In the genomic region with DNA sequence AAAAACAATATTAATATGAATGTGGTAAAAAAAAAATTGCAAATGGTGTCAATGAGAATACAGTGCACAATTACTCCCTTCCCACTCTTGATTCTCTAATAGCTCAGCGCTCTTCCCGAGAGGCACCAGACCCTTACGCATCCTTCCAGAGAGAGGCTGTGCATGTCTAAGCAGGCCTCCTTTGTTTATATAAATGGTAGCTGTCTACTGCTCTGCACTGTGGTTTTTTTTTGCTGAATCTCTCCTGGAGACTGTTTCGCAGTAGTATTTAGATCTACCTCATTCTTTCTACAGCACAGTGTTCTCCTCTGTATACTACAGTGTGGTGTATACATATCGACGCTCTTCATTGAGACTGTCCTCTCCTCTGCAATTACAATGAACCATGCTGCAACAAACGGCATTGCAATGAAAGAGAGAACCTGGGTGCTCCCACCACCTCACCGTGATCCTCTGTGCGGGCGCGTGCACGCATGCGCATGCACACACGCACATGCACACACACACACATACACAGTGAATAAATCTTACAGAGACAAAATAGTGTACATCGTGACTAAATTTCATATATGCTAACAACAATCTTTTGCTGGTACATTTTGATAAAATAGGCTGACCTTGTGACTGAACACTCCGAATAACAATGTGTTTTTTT, we compare ENCODE assay signal across 20 cellular contexts. TPM values are rescaled to one million over a fixed set of nuclear protein-coding genes. Genes with fewer than 3 reads are reported as not detected.
DNase-seq lines count a peak whose midpoint lies in the region; ATAC-seq and TF ChIP-seq lines count a peak whose summit lies in the region.
"Had no signal": no experiment of that assay in that cellular context is flagged by ENCODE, and none has a peak within 500 bp of the region (broad histone marks: within the 10 kb centered on the region; RNA-seq: fewer than 3 reads in every experiment).

No MANE protein-coding gene starts in this region.

- no peak overlapping the region for H3K9ac ChIP-seq in MM.1S (ENCODE audit: low read length)
- H3K9ac ChIP-seq: KMS-11 had no signal

- H3K4me1 Mint-ChIP-seq in progenitor cell of endocrine pancreas (ENCODE audit: low read depth): peaks cover 3% of the 10 kb centered on the region
- H3K4me1 Mint-ChIP-seq: stimulated activated naive B cell treated with anti-CD40 and anti-IgM and Interleukin-4, amounts not matched to agents 10 μg/mL and 1 μg/mL and 100 μg/mL, for 72 hours had no signal

- no TSS peak for BruUV-seq in Panc1 (replicated peaks; lab: Mats Ljungman, UMichigan)

- H3K4me3 ChIP-seq in MM.1S (ENCODE audit: low read length) (no peak overlapping the region), Panc1 (ENCODE audit: low read depth in 2 of 2, low read length in 2 of 2) (no peak overlapping the region), osteoblast (ENCODE audit: insufficient read depth, low read length) (no peak overlapping the region)
- H3K4me3 ChIP-seq: gastrocnemius medialis, tibial artery had no signal

- H3K9me2 ChIP-seq in MM.1S (replicated peaks; ENCODE audit: insufficient read depth, low read length): no peaks in the 10 kb centered on the region

- H3K79me2 ChIP-seq in MM.1S (ENCODE audit: low read length): peaks cover 85% of the 10 kb centered on the region
- H3K79me2 ChIP-seq in osteoblast (ENCODE audit: insufficient read depth, low read length): peaks cover 94% of the 10 kb centered on the region

- DNase-seq in MM.1S: no peak
- DNase-seq in Panc1 (ENCODE audit: low read depth, low spot score): no peak
- peak; percentile 50 for DNase-seq in globus pallidus (ENCODE audit: low spot score)
- no peak for DNase-seq in progenitor cell of endocrine pancreas (ENCODE audit: low spot score, unreplicated experiment)
- no peak for DNase-seq in osteoblast (ENCODE audit: insufficient read length, low spot score, missing footprints)
- DNase-seq: activated CD8-positive, alpha-beta T cell treated with anti-CD3 and anti-CD28 coated beads, Interleukin-2, amount 10 ng/mL, durations not matched to agents 7 days and 5 days; COR-L47; dermis blood vessel endothelial cell; gastrocnemius medialis; left colon; NCI-H1048; right cardiac atrium; stimulated activated naive B cell treated with anti-CD40 and anti-IgM and Interleukin-4, amounts not matched to agents 10 μg/mL and 1 μg/mL and 100 μg/mL, for 72 hours; T-helper 9 cell; tibial artery had no signal

- H3K36me3 ChIP-seq in MM.1S (replicated peaks; ENCODE audit: insufficient read depth, low read length): no peaks in the 10 kb centered on the region
- no peaks in the 10 kb centered on the region for H3K36me3 ChIP-seq in Panc1 (ENCODE audit: control insufficient read depth, insufficient read depth, low read length)
- H3K36me3 ChIP-seq in osteoblast (ENCODE audit: insufficient read depth, low read length): peaks cover 13% of the 10 kb centered on the region

- TF ChIP-seq CTCF in MM.1S (IDR thresholded peaks at IDR 0.05; ENCODE audit: low read length) (no peak), Panc1 (IDR thresholded peaks at IDR 0.05) (no peak), progenitor cell of endocrine pancreas (IDR thresholded peaks at IDR 0.05; ENCODE audit: unreplicated experiment) (no peak), osteoblast (IDR thresholded peaks at IDR 0.05; ENCODE audit: extremely low read depth, low read depth, low read length) (no peak)

- H3K27ac ChIP-seq in MM.1S (ENCODE audit: low read length) (peak overlapping the region; percentile 88; the same call in 1 of the 2 replicates), Panc1 (ENCODE audit: low read length) (no peak overlapping the region), osteoblast (ENCODE audit: low read depth, low read length) (no peak overlapping the region)
- H3K27ac ChIP-seq: epithelial cell of prostate, gastrocnemius medialis, KMS-11, tibial artery had no signal

- H3K27ac Mint-ChIP-seq in progenitor cell of endocrine pancreas: peak overlapping the region; percentile 2
- H3K27ac Mint-ChIP-seq: activated CD8-positive, alpha-beta T cell treated with anti-CD3 and anti-CD28 coated beads, Interleukin-2, amount 10 ng/mL, durations not matched to agents 7 days and 5 days; activated naive CD8-positive, alpha-beta T cell; stimulated activated naive B cell treated with anti-CD40 and anti-IgM and Interleukin-4, amounts not matched to agents 10 μg/mL and 1 μg/mL and 100 μg/mL, for 72 hours had no signal

- CTCF ChIA-PET in Panc1 (lab: Charles Lee): no interaction called here

- ATAC-seq in Panc1 (peak; percentile 55; the same call in 1 of the 2 replicates), HG03469 (IDR thresholded peaks at IDR 0.05; ENCODE audit: unreplicated experiment) (no peak), HG02610 (IDR thresholded peaks at IDR 0.05; ENCODE audit: unreplicated experiment) (no peak)
- ATAC-seq: activated CD8-positive, alpha-beta T cell treated with anti-CD3 and anti-CD28 coated beads, Interleukin-2, amount 10 ng/mL, durations not matched to agents 7 days and 5 days; gastrocnemius medialis; left colon; right cardiac atrium; stimulated activated naive B cell treated with anti-CD40 and anti-IgM and Interleukin-4, amounts not matched to agents 10 μg/mL and 1 μg/mL and 100 μg/mL, for 72 hours had no signal

- H4K20me1 ChIP-seq in MM.1S (ENCODE audit: insufficient read depth, low read length) (no peaks in the 10 kb centered on the region), osteoblast (ENCODE audit: insufficient read depth, low read length) (peaks cover 15% of the 10 kb centered on the region)

- no peaks in the 10 kb centered on the region for H3K27me3 Mint-ChIP-seq in progenitor cell of endocrine pancreas
- H3K27me3 Mint-ChIP-seq: activated naive CD8-positive, alpha-beta T cell; stimulated activated naive B cell treated with anti-CD40 and anti-IgM and Interleukin-4, amounts not matched to agents 10 μg/mL and 1 μg/mL and 100 μg/mL, for 72 hours had no signal

- H3K36me3 Mint-ChIP-seq in progenitor cell of endocrine pancreas (ENCODE audit: insufficient read depth): peaks cover 6% of the 10 kb centered on the region
- H3K36me3 Mint-ChIP-seq: activated naive CD8-positive, alpha-beta T cell; stimulated activated naive B cell treated with anti-CD40 and anti-IgM and Interleukin-4, amounts not matched to agents 10 μg/mL and 1 μg/mL and 100 μg/mL, for 72 hours had no signal

- H3K4me1 ChIP-seq in MM.1S (ENCODE audit: low read length) (peaks cover 38% of the 10 kb centered on the region), Panc1 (ENCODE audit: control insufficient read depth, insufficient read depth, low read length) (no peaks in the 10 kb centered on the region), osteoblast (ENCODE audit: insufficient read depth, low read length) (no peaks in the 10 kb centered on the region)
- H3K4me1 ChIP-seq: gastrocnemius medialis had no signal

- H3K4me2 ChIP-seq in MM.1S (ENCODE audit: low read depth, low read length): no peak overlapping the region
- no peak overlapping the region for H3K4me2 ChIP-seq in osteoblast (ENCODE audit: insufficient read depth, low read length)
- H3K4me2 ChIP-seq: KMS-11 had no signal

- no peak overlapping the region for H3K4me3 Mint-ChIP-seq in progenitor cell of endocrine pancreas (ENCODE audit: low read depth)
- H3K4me3 Mint-ChIP-seq: activated CD8-positive, alpha-beta T cell treated with anti-CD3 and anti-CD28 coated beads, Interleukin-2, amount 10 ng/mL, durations not matched to agents 7 days and 5 days; activated naive CD8-positive, alpha-beta T cell; stimulated activated naive B cell treated with anti-CD40 and anti-IgM and Interleukin-4, amounts not matched to agents 10 μg/mL and 1 μg/mL and 100 μg/mL, for 72 hours had no signal

- H2AFZ ChIP-seq in MM.1S (ENCODE audit: low read length): no peak overlapping the region
- no peak overlapping the region for H2AFZ ChIP-seq in osteoblast (ENCODE audit: low read length)

- intact Hi-C loops in Panc1 (cut with micrococcal nuclease; ENCODE audit: unreplicated experiment): no loop called here

- POLR2A ChIA-PET in Panc1 (lab: Charles Lee): no interaction called here

- no peaks in the 10 kb centered on the region for H3K27me3 ChIP-seq in MM.1S (replicated peaks; ENCODE audit: insufficient read depth, low read length)
- H3K27me3 ChIP-seq in Panc1 (ENCODE audit: control insufficient read depth, insufficient read depth, low read length): no peaks in the 10 kb centered on the region
- no peaks in the 10 kb centered on the region for H3K27me3 ChIP-seq in osteoblast (ENCODE audit: insufficient read depth, low read length)
- H3K27me3 ChIP-seq: gastrocnemius medialis, tibial artery had no signal

- H3F3A ChIP-seq in MM.1S (ENCODE audit: insufficient read depth, low read length): peaks cover 14% of the 10 kb centered on the region

- in situ Hi-C loops in Panc1 (cut with HindIII; ENCODE audit: low pct_unique_long_range_greater_than_20kb, low sequenced_read_pairs): no loop called here

- no peaks in the 10 kb centered on the region for H3K9me3 Mint-ChIP-seq in progenitor cell of endocrine pancreas (ENCODE audit: low read depth)
- H3K9me3 Mint-ChIP-seq: stimulated activated naive B cell treated with anti-CD40 and anti-IgM and Interleukin-4, amounts not matched to agents 10 μg/mL and 1 μg/mL and 100 μg/mL, for 72 hours had no signal

- H3K9me3 ChIP-seq in MM.1S (replicated peaks; ENCODE audit: insufficient read depth, low read length): no peaks in the 10 kb centered on the region
- no peaks in the 10 kb centered on the region for H3K9me3 ChIP-seq in Panc1 (ENCODE audit: control insufficient read depth, insufficient read depth, low read depth, low read length)
- H3K9me3 ChIP-seq in osteoblast (ENCODE audit: low read depth, low read length): no peaks in the 10 kb centered on the region
- H3K9me3 ChIP-seq: gastrocnemius medialis, tibial artery had no signal

RNA-seq across cellular contexts. Expression of gene SEPTIN10, which starts 19.4 kb away (rescaled TPM):
- total RNA-seq in Panc1 (2021; ENCODE audit: unreplicated experiment) (100.0 TPM), progenitor cell of endocrine pancreas (67.5 and 68.8 TPM in 2 replicates), osteoblast (101 and 107 TPM in 2 replicates)
- polyA plus RNA-seq in Panc1 (2012; ENCODE audit: insufficient read length): 66.2 TPM

RNA-seq across cellular contexts. Expression of gene SOWAHC, which starts 19.8 kb away (rescaled TPM):
- total RNA-seq in Panc1 (2021; ENCODE audit: unreplicated experiment) (23.4 TPM), progenitor cell of endocrine pancreas (12.1 and 12.6 TPM in 2 replicates), osteoblast (14.7 and 17.7 TPM in 2 replicates)
- polyA plus RNA-seq in Panc1 (2012; ENCODE audit: insufficient read length): 13.8 TPM
- total RNA-seq: activated CD8-positive, alpha-beta T cell treated with anti-CD3 and anti-CD28 coated beads, Interleukin-2, amount 10 ng/mL, durations not matched to agents 7 days and 5 days had no signal
